In the genomic region with DNA sequence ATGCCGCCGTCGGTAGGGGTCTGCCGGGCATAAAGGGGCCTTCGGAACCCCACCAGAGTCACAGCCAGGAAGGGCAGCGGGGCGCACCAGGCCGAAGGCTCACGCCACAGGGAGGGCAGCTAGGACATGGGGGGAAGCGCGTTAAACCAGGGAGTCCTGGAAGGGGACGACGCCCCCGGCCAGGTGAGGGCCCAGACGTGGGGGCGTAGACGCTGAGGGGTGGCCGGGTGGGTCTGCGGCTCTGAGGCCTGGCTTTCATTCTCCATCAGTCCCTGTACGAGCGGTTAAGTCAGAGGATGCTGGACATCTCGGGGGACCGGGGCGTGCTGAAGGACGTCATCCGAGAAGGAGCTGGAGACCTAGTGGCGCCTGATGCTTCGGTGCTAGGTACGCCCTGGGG, we compare ENCODE assay signal across 16 cellular contexts. TPM values are rescaled to one million over a fixed set of nuclear protein-coding genes. Genes with fewer than 3 reads are reported as not detected.
"Had no signal": no experiment of that assay in that cellular context is flagged by ENCODE, and none has a peak within 500 bp of the region (broad histone marks: within the 10 kb centered on the region; RNA-seq: fewer than 3 reads in every experiment).

No MANE protein-coding gene starts in this region.

RNA-seq across cellular contexts. Expression of gene TRIM74, which starts 0.4 kb away (rescaled TPM):
- total RNA-seq: ascending aorta had no signal

RNA-seq across cellular contexts. Expression of gene SPDYE8, which starts 59.9 kb away (rescaled TPM):
- total RNA-seq: activated CD4-positive, alpha-beta memory T cell treated with anti-CD3 and anti-CD28 coated beads, Interleukin-2, amount 10 ng/mL, durations not matched to agents 7 days and 5 days; activated CD4-positive, alpha-beta T cell treated with anti-CD3 and anti-CD28 coated beads for 36 hours; activated CD4-positive, alpha-beta T cell treated with anti-CD3 and anti-CD28 coated beads, Interleukin-2, amount 10 ng/mL, durations not matched to agents 7 days and 5 days; activated CD8-positive, alpha-beta memory T cell treated with anti-CD3 and anti-CD28 coated beads, Interleukin-2, amount 10 ng/mL, durations not matched to agents 7 days and 5 days; activated CD8-positive, alpha-beta T cell treated with anti-CD3 and anti-CD28 coated beads, Interleukin-2, amount 10 ng/mL, durations not matched to agents 7 days and 5 days; activated naive CD8-positive, alpha-beta T cell treated with anti-CD3 and anti-CD28 coated beads, Interleukin-2, amount 10 ng/mL, durations not matched to agents 7 days and 5 days; activated T-helper 2 cell treated with anti-CD3 and anti-CD28 coated beads, Interferon-gamma antibody, Interleukin-2, Interleukin-4, amounts not matched to agents 10 μg/mL and 5 μg/mL and 100 μg/mL, durations not matched to agents 14 hours and 24 hours and 36 hours; ascending aorta; bronchial epithelial cell; cardiac muscle cell; T-cell; T-helper 1 cell treated with Interleukin-12 subunit alpha and Interleukin-12 subunit beta and Interleukin-4 antibody, amounts not matched to agents 30 ng/mL and 1 ng/mL, for 36 hours; T-helper 17 cell; T-helper 2 cell treated with Interferon-gamma antibody and Interleukin-4, amounts not matched to agents 100 ng/mL and 5 ng/mL, for 36 hours; WTC11 had no signal
- polyA plus RNA-seq: adipose tissue had no signal
